8 cellular contexts compared by ENCODE assay signal in the genomic region with DNA sequence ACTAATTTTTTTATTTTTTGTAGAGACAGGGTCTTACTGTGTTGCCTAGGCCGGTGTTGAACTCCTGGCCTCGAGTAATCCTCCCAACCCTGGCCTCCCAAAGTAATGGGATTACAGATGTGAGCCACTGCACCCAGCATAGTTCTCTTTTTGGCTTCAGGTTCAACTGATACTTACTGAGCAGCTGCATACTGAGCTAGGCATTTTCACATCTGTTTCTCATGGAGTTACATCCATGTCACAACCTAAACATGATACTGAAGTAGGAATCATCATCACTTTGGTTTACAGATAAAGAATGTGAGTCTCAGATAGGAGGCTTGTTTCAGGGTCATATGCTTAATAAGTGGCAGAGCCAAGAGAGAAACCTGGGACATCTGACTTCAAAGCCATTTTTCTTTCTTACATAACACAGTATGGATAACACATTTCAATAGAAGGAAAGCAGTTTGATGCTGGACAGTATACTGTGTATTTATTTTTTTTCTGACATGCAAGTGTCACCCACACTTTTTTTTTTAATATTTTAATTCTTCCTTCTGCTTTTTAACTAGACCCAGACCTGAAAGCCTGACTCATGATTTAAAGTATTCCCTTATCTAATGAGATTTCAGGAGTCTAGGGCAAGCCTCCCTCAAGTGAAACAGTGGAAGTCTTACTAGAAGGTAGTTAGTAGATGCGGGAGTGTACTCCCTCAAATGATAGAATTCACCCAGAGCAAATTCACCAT.
DNase-seq lines count a peak whose midpoint lies in the region; ATAC-seq and TF ChIP-seq lines count a peak whose summit lies in the region.

No MANE protein-coding gene starts in this region.

- intact Hi-C loops in posterior cingulate gyrus (cut with DNase I) = loop anchor here (1.0 to 5.0 kb wide), 4 partner anchors 172 to 1014 kb away; no protein-coding TSS in a partner anchor

- H3K4me3 ChIP-seq in fibroblast of the aortic adventitia (ENCODE audit: low read depth, low read length) = no peak overlapping the region

- TF ChIP-seq CTCF in fibroblast of the aortic adventitia (IDR thresholded peaks at IDR 0.05; ENCODE audit: insufficient read depth, low read length) (no peak), GM13976 (IDR thresholded peaks at IDR 0.05; ENCODE audit: borderline replicate concordance, control extremely low read depth, extremely low read depth, insufficient read depth, missing control alignments) (no peak)

- DNase-seq in fibroblast of the aortic adventitia (ENCODE audit: low read depth) (peak; percentile 14), GM13976 (ENCODE audit: low spot score) (no peak), posterior cingulate gyrus (no peak), DMS53 treated with DMSO at 0.1 percent for 48 hours (lab: John Stamatoyannopoulos, UW; ENCODE audit: unreplicated experiment) (no peak)
- DNase-seq in stimulated activated naive CD4-positive, alpha-beta T cell (lab: John Stamatoyannopoulos, UW) = no peak

- in situ Hi-C loops in GM13976 (cut with MboI; ENCODE audit: low sequenced_read_pairs, unreplicated experiment) = loop anchor here (5.0 to 25.0 kb wide), 3 partner anchors 313 to 1003 kb away; no protein-coding TSS in a partner anchor

- ATAC-seq in GM18517 (IDR thresholded peaks at IDR 0.05; ENCODE audit: unreplicated experiment) (peak; percentile 29), GM21423 (IDR thresholded peaks at IDR 0.05; ENCODE audit: unreplicated experiment) (peak; percentile 31), HG03175 (IDR thresholded peaks at IDR 0.05; ENCODE audit: unreplicated experiment) (peak; percentile 31)
